In the genomic region with DNA sequence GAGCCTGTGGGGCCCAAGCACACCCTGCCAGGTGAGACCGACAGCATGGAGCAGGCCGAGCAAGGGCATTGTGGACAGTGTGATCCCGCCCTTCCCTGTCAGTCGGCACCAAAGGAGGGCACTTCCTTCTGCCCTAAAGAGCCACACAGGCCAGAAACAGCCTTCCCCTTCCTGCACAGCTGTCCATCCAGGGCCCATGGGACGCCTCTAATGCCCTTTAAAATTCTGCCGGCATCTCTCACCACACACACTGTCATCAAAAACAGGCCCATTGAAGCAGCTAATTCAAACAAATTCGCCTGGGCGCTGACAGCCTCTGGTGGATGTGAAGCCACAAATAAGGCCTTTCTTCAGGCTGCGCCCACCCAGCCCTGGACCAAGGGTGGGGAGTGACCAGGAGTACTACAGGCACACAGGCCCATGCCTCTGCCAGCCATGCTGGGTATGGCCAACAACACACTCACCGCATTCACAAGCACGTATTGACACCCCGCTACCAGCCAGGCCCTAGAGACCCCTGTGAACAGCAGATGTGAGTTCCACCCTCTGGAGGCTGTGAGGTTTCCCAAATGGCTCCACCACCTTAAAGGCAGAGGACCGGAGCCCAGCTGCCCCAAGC, we compare ENCODE assay signal across 17 cellular contexts.
"Had no signal": no experiment of that assay in that cellular context is flagged by ENCODE, and none has a peak within 500 bp of the region (broad histone marks: within the 10 kb centered on the region; RNA-seq: fewer than 3 reads in every experiment).

No MANE protein-coding gene starts in this region.

- H3K36me3 ChIP-seq: adrenal gland, pancreas, vagina had no signal

- ATAC-seq: activated CD8-positive, alpha-beta T cell treated with anti-CD3 and anti-CD28 coated beads for 36 hours; activated T-cell treated with anti-CD3 and anti-CD28 coated beads, Interleukin-2, amount 50 U/mL, for 4 hours; T-helper 17 cell had no signal

- H3K9me3 ChIP-seq: adrenal gland, pancreas, tibial nerve, vagina had no signal

- H3K27me3 ChIP-seq: adrenal gland, pancreas, tibial nerve, vagina had no signal

- H3K36me3 Mint-ChIP-seq: activated naive CD4-positive, alpha-beta T cell treated with anti-CD3 and anti-CD28 coated beads, Interleukin-2, amount 50 U/mL, for 24 hours had no signal

- H3K9me3 Mint-ChIP-seq: activated B cell treated with CpG ODN at 0.5 μM for 24 hours; activated CD8-positive, alpha-beta T cell treated with anti-CD3 and anti-CD28 coated beads for 36 hours; activated naive CD4-positive, alpha-beta T cell treated with anti-CD3 and anti-CD28 coated beads, Interleukin-2, amount 50 U/mL, for 24 hours; activated T-cell treated with anti-CD3 and anti-CD28 coated beads, Interleukin-2, amount 50 U/mL, for 4 hours had no signal

- H3K4me1 ChIP-seq: adrenal gland, pancreas, vagina had no signal

- H3K27ac Mint-ChIP-seq: activated B cell treated with CpG ODN at 0.5 μM for 24 hours; activated CD8-positive, alpha-beta T cell treated with anti-CD3 and anti-CD28 coated beads for 36 hours; activated naive CD4-positive, alpha-beta T cell treated with anti-CD3 and anti-CD28 coated beads, Interleukin-2, amount 50 U/mL, for 24 hours; T-helper 17 cell had no signal

- H3K4me3 ChIP-seq: adrenal gland, pancreas, tibial nerve, vagina had no signal

- H3K4me1 Mint-ChIP-seq: activated B cell treated with CpG ODN at 0.5 μM for 24 hours; activated naive CD4-positive, alpha-beta T cell treated with anti-CD3 and anti-CD28 coated beads, Interleukin-2, amount 50 U/mL, for 24 hours had no signal

- H3K27ac ChIP-seq: adrenal gland, pancreas, tibial nerve, vagina had no signal

- FAIRE-seq: colon, endothelial cell of umbilical vein, pancreas had no signal

- H3K4me3 Mint-ChIP-seq: activated B cell treated with CpG ODN at 0.5 μM for 24 hours; activated CD8-positive, alpha-beta T cell treated with anti-CD3 and anti-CD28 coated beads for 36 hours; activated naive CD4-positive, alpha-beta T cell treated with anti-CD3 and anti-CD28 coated beads, Interleukin-2, amount 50 U/mL, for 24 hours; activated T-cell treated with anti-CD3 and anti-CD28 coated beads, Interleukin-2, amount 50 U/mL, for 4 hours; T-helper 17 cell had no signal

- DNase-seq: activated B cell treated with CpG ODN at 0.5 μM for 24 hours; activated CD4-positive, alpha-beta T cell treated with anti-CD3 and anti-CD28 coated beads for 48 hours; activated CD8-positive, alpha-beta T cell treated with anti-CD3 and anti-CD28 coated beads for 36 hours; activated effector memory CD4-positive, alpha-beta T cell treated with Interleukin-2 at 50 U/mL for 16 hours; activated T-cell treated with anti-CD3 and anti-CD28 coated beads, Interleukin-2, amount 50 U/mL, for 4 hours; adrenal gland; mesendoderm; stimulated activated CD4-positive, alpha-beta T cell treated with anti-CD3 and anti-CD28 coated beads, Interleukin-4, amount 100 ng/mL, for 24 hours; stimulated activated CD8-positive, alpha-beta memory T cell treated with anti-CD3 and anti-CD28 coated beads, Interleukin-4, amount 100 ng/mL, for 48 hours; stimulated activated naive CD4-positive, alpha-beta T cell treated with Interleukin-2 at 50 U/mL for 16 hours; T-helper 17 cell had no signal
